In genomic region chr11:101848262-101848661, GRCh38 we compare ENCODE assay signal across 11 cellular contexts.
DNase-seq lines count a peak whose midpoint lies in the region; ATAC-seq and TF ChIP-seq lines count a peak whose summit lies in the region.
"Had no signal": no experiment of that assay in that cellular context is flagged by ENCODE, and none has a peak within 500 bp of the region (broad histone marks: within the 10 kb centered on the region; RNA-seq: fewer than 3 reads in every experiment).

No MANE protein-coding gene starts in this region.

- no peak overlapping the region for H4K5ac ChIP-seq in H9 (ENCODE audit: insufficient read length, low read depth, low read length)

- H3K56ac ChIP-seq in H9 (ENCODE audit: insufficient read length, low read depth, low read length), result no peak overlapping the region

- no peaks in the 10 kb centered on the region for H3K23me2 ChIP-seq in H9 (ENCODE audit: insufficient read length, low read depth, low read length, poor library complexity, severe bottlenecking)

- DNase-seq in AG04450 (ENCODE audit: low read depth, low spot score) (no peak), H9 (no peak), amniotic stem cell (lab: John Stamatoyannopoulos, UW) (peak; percentile 12), kidney tubule cell (ENCODE audit: low spot score) (peak; percentile 24), ovary (no peak), occipital lobe (lab: John Stamatoyannopoulos, UW) (no peak)
- no peak for DNase-seq in activated T-cell treated with anti-CD3 and anti-CD28 coated beads, Interleukin-2, amount 50 U/mL, for 4 hours
- DNase-seq: activated naive CD4-positive, alpha-beta T cell treated with Interleukin-2 at 50 U/mL for 16 hours; GOT3; substantia nigra had no signal

- no CpG with 5 or more reads among the region's 2 CpGs for whole genome bisulfite sequencing in H9 (ENCODE audit: extremely low coverage, insufficient read length, low lambda C conversion rate)
- WGBS in ovary, 3 donors, result 9 to 13% (median 11%) methylated on average over 2 of the region's 2 CpGs

- H3K36me3 ChIP-seq in ovary, result no peaks in the 10 kb centered on the region

- no peak overlapping the region for H3K4me2 ChIP-seq in H9 (ENCODE audit: insufficient read depth, insufficient read length, low read length)

- POLR2A ChIA-PET in AG04450 (lab: Yijun Ruan, JAX), result no interaction called here

- H2AFZ ChIP-seq in H9 (ENCODE audit: low read length), result no peak overlapping the region

- H3K27me3 Mint-ChIP-seq in H9 (ENCODE audit: low read depth), result no peaks in the 10 kb centered on the region
- H3K27me3 Mint-ChIP-seq in activated T-cell treated with anti-CD3 and anti-CD28 coated beads, Interleukin-2, amount 50 U/mL, for 4 hours (ENCODE audit: low read depth), result peaks cover 6% of the 10 kb centered on the region

- no peak overlapping the region for H4K91ac ChIP-seq in H9 (ENCODE audit: insufficient read length, low read depth, low read length)

- ATAC-seq in activated T-cell treated with anti-CD3 and anti-CD28 coated beads, Interleukin-2, amount 50 U/mL, for 4 hours, result no peak
- no peak for ATAC-seq in HG03565 (IDR thresholded peaks at IDR 0.05; ENCODE audit: unreplicated experiment)

- TF ChIP-seq CTCF in AG04450 (IDR thresholded peaks at IDR 0.05; ENCODE audit: low read depth, low read length) (peak; percentile 32; the same call in 1 of the 2 replicates), H9 (conservative IDR thresholded peaks at IDR 0.05) (peak; percentile 70), ovary (IDR thresholded peaks at IDR 0.05) (peak in 1 of 3 donors; percentile 17)

- H3K27me3 ChIP-seq in AG04450 (ENCODE audit: control insufficient read depth, insufficient read depth, low read length) (no peaks in the 10 kb centered on the region), H9 (ENCODE audit: insufficient read depth, low read length) (no peaks in the 10 kb centered on the region), ovary (no peaks in the 10 kb centered on the region)

- H4K20me1 ChIP-seq in H9 (ENCODE audit: control insufficient read depth, insufficient read depth, insufficient read length), result no peaks in the 10 kb centered on the region

- no peak overlapping the region for H2BK120ac ChIP-seq in H9 (ENCODE audit: low read depth, low read length, poor library complexity, severe bottlenecking)

- H2BK5ac ChIP-seq in H9 (ENCODE audit: insufficient read length, low read length), result no peak overlapping the region

- H3K79me1 ChIP-seq in H9 (ENCODE audit: insufficient read depth, low read depth, low read length, poor library complexity, severe bottlenecking), result no peaks in the 10 kb centered on the region

- no peaks in the 10 kb centered on the region for H3K4me1 Mint-ChIP-seq in H9
- H3K4me1 Mint-ChIP-seq in activated T-cell treated with anti-CD3 and anti-CD28 coated beads, Interleukin-2, amount 50 U/mL, for 4 hours (ENCODE audit: low read depth), result no peaks in the 10 kb centered on the region

- H3K23ac ChIP-seq in H9 (ENCODE audit: insufficient read length, low read depth, low read length), result no peak overlapping the region

- no peak overlapping the region for H3K4me3 Mint-ChIP-seq in H9
- H3K4me3 Mint-ChIP-seq in activated T-cell treated with anti-CD3 and anti-CD28 coated beads, Interleukin-2, amount 50 U/mL, for 4 hours, result no peak overlapping the region

- H2BK12ac ChIP-seq in H9 (ENCODE audit: insufficient read length, low read depth, low read length), result no peak overlapping the region

- no peaks in the 10 kb centered on the region for H3K79me2 ChIP-seq in H9 (ENCODE audit: insufficient read depth, low read length)

- peaks cover 4 to 16% (median 12%) of the 10 kb centered on the region in 3 experiments; a peak in 6 of 7 replicates for H3K36me3 Mint-ChIP-seq in H9 (ENCODE audit: insufficient read depth in 1 of 3, low read depth in 3 of 3)
- H3K36me3 Mint-ChIP-seq in activated T-cell treated with anti-CD3 and anti-CD28 coated beads, Interleukin-2, amount 50 U/mL, for 4 hours (ENCODE audit: insufficient read depth), result no peaks in the 10 kb centered on the region

- no peak for TF ChIP-seq POLR2A in ovary (IDR thresholded peaks at IDR 0.05)

- H2BK20ac ChIP-seq in H9 (ENCODE audit: low read depth, low read length, poor library complexity, severe bottlenecking), result no peak overlapping the region

- H3K4me3 ChIP-seq in AG04450 (ENCODE audit: low read depth, low read length) (no peak overlapping the region), ovary (no peak overlapping the region)

- H3K18ac ChIP-seq in H9 (ENCODE audit: insufficient read length, low read depth, low read length), result no peak overlapping the region

- CTCF ChIA-PET in AG04450 (lab: Charles Lee), result interaction anchor here (1.0 to 3.5 kb wide), 15 partner anchors 13 to 458 kb away, joined by 3 to 186 read pairs (median 6); no protein-coding TSS in a partner anchor

- no peak overlapping the region for H2BK15ac ChIP-seq in H9 (ENCODE audit: low read depth, low read length)

- H3K27ac ChIP-seq in AG04450 (ENCODE audit: low read depth, low read length), result no peak overlapping the region
- H3K27ac ChIP-seq in H9 (ENCODE audit: insufficient read length, low read depth, low read length), result no peak overlapping the region
- no peak overlapping the region for H3K27ac ChIP-seq in ovary

- no peak overlapping the region for H2AK5ac ChIP-seq in H9 (ENCODE audit: insufficient read length, low read length)

- no peak overlapping the region for H3K4ac ChIP-seq in H9 (ENCODE audit: low read depth, low read length)

- H3T11ph ChIP-seq in H9 (ENCODE audit: low read length), result no peak overlapping the region

- H3K14ac ChIP-seq in H9 (ENCODE audit: insufficient read depth, low read length), result no peak overlapping the region

- no peak overlapping the region for H4K8ac ChIP-seq in H9 (replicated peaks; ENCODE audit: insufficient read length, low read depth, low read length)

- intact Hi-C loops in ovary (cut with DNase I), result loop anchor here in 2 of 4 donors (5.0 to 10.0 kb wide), 2 partner anchors 391 to 393 kb away; no protein-coding TSS in a partner anchor

- H3K4me1 ChIP-seq in H9 (ENCODE audit: insufficient read depth, low read length), result no peaks in the 10 kb centered on the region
- H3K4me1 ChIP-seq in ovary (ENCODE audit: insufficient read depth), result no peaks in the 10 kb centered on the region

- H3K27ac Mint-ChIP-seq in H9, result no peak overlapping the region

- H3K9me3 ChIP-seq in AG04450 (ENCODE audit: control insufficient read depth, insufficient read depth, low read length) (peaks cover 5% of the 10 kb centered on the region; the same call in 1 of the 2 replicates), H9 (ENCODE audit: control insufficient read depth, low read depth, low read length) (no peaks in the 10 kb centered on the region), ovary (no peaks in the 10 kb centered on the region)

- no peak overlapping the region for H3K9ac ChIP-seq in H9 (ENCODE audit: extremely low read depth, insufficient read length, low read length)

- TF ChIP-seq EP300 in ovary (IDR thresholded peaks at IDR 0.05), result no peak

- peaks cover 5 to 15% of the 10 kb centered on the region in 2 experiments for H3K9me3 Mint-ChIP-seq in H9
- no peaks in the 10 kb centered on the region for H3K9me3 Mint-ChIP-seq in activated T-cell treated with anti-CD3 and anti-CD28 coated beads, Interleukin-2, amount 50 U/mL, for 4 hours

Comparison
In these comparisons a context has a peak if more than half of its experiments do, and no peak if none do; other contexts are left out.
1. DNase-seq: peak in amniotic stem cell (single experiment) and kidney tubule cell (single experiment); none in AG04450 (single experiment), H9 (single experiment), activated T-cell treated with anti-CD3 and anti-CD28 coated beads, Interleukin-2, amount 50 U/mL, for 4 hours (single experiment), ovary (0 of 5) and occipital lobe (single experiment).